ENCODE assay signal across 33 cellular contexts in the genomic region with DNA sequence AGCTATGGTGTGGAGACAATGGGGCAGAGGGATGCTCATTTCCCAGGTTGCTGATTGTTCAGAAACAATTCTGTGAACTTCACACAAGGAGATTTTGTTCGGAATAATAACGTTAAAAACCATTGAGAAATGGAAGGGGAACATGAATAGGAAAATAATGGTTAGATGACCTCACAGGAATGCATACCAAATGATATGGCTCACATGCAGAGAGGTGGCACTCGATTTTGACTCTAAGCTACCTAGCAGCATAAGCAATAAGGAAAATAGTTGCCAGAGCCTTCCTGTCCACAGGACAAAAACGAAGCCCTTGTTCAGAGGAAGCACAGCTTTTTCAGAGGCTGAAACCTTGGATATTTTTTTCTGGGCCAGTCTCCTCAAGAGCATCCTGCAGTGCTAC.
"Had no signal": no experiment of that assay in that cellular context is flagged by ENCODE, and none has a peak within 500 bp of the region (broad histone marks: within the 10 kb centered on the region; RNA-seq: fewer than 3 reads in every experiment).

No MANE protein-coding gene starts in this region.

- H3K36me3 ChIP-seq: adrenal gland, cardiac muscle cell, heart right ventricle, left ventricle myocardium inferior, neutrophil, pancreas, stomach, tibial nerve had no signal

- H3K9me3 ChIP-seq: adrenal gland, neutrophil, pancreas, psoas muscle, stomach, tibial nerve had no signal

- H3K27ac ChIP-seq: adrenal gland, cardiac muscle cell, coronary artery, left ventricle myocardium inferior, neutrophil, pancreas, psoas muscle, stomach, tibial nerve had no signal

- H3K27me3 ChIP-seq: adrenal gland, cardiac muscle cell, heart right ventricle, neutrophil, pancreas, stomach, tibial nerve had no signal

- H3K36me3 Mint-ChIP-seq: activated CD4-positive, alpha-beta memory T cell treated with anti-CD3 and anti-CD28 coated beads for 36 hours; activated naive CD8-positive, alpha-beta T cell treated with anti-CD3 and anti-CD28 coated beads for 36 hours; brain; natural killer cell treated with Interleukin-12 subunit alpha and Interleukin-12 subunit beta and Interleukin-15 and Interleukin-18, amount 100 ng/mL, for 72 hours; stimulated activated naive B cell treated with anti-CD40 and anti-IgM and Interleukin-4, amounts not matched to agents 10 μg/mL and 1 μg/mL and 100 μg/mL, for 72 hours had no signal

- H3K9me3 Mint-ChIP-seq: activated CD4-positive, alpha-beta memory T cell treated with anti-CD3 and anti-CD28 coated beads for 36 hours; activated naive CD4-positive, alpha-beta T cell treated with anti-CD3 and anti-CD28 coated beads for 36 hours; activated naive CD8-positive, alpha-beta T cell treated with anti-CD3 and anti-CD28 coated beads for 36 hours; activated T-helper 1 cell treated with anti-CD3 and anti-CD28 coated beads, Interleukin-12 subunit alpha, Interleukin-12 subunit beta, Interleukin-2, Interleukin-4 antibody, amounts not matched to agents 30 ng/mL and 10 ng/mL and 1 ng/mL, durations not matched to agents 14 hours and 24 hours and 36 hours; effector memory CD8-positive, alpha-beta T cell; natural killer cell treated with Interleukin-12 subunit alpha and Interleukin-12 subunit beta and Interleukin-15 and Interleukin-18, amount 100 ng/mL, for 72 hours had no signal

- H3K27ac Mint-ChIP-seq: activated CD4-positive, alpha-beta memory T cell treated with anti-CD3 and anti-CD28 coated beads for 36 hours; activated CD4-positive, alpha-beta T cell treated with anti-CD3 and anti-CD28 coated beads, Interleukin-2, amount 10 ng/mL, durations not matched to agents 24 days and 14 days; activated naive CD4-positive, alpha-beta T cell treated with anti-CD3 and anti-CD28 coated beads for 36 hours; activated naive CD8-positive, alpha-beta T cell treated with anti-CD3 and anti-CD28 coated beads for 36 hours; activated T-helper 1 cell treated with anti-CD3 and anti-CD28 coated beads, Interleukin-12 subunit alpha, Interleukin-12 subunit beta, Interleukin-2, Interleukin-4 antibody, amounts not matched to agents 30 ng/mL and 10 ng/mL and 1 ng/mL, durations not matched to agents 14 hours and 24 hours and 36 hours; effector memory CD8-positive, alpha-beta T cell; natural killer cell treated with Interleukin-12 subunit alpha and Interleukin-12 subunit beta and Interleukin-15 and Interleukin-18, amount 100 ng/mL, for 72 hours; stimulated activated naive B cell treated with anti-CD40 and anti-IgM and Interleukin-4, amounts not matched to agents 10 μg/mL and 1 μg/mL and 100 μg/mL, for 72 hours; T-helper 1 cell treated with Interleukin-12 subunit alpha and Interleukin-12 subunit beta and Interleukin-4 antibody, amounts not matched to agents 30 μg/mL and 1 μg/mL, for 36 hours had no signal

- H3K4me1 Mint-ChIP-seq: activated CD4-positive, alpha-beta T cell treated with anti-CD3 and anti-CD28 coated beads, Interleukin-2, amount 10 ng/mL, durations not matched to agents 24 days and 14 days; activated naive CD8-positive, alpha-beta T cell treated with anti-CD3 and anti-CD28 coated beads for 36 hours; brain had no signal

- H3K4me2 ChIP-seq: smooth muscle cell had no signal

- DNase-seq: activated CD4-positive, alpha-beta memory T cell treated with anti-CD3 and anti-CD28 coated beads for 36 hours; activated CD4-positive, alpha-beta T cell treated with anti-CD3 and anti-CD28 coated beads, Interleukin-2, amount 10 ng/mL, durations not matched to agents 24 days and 14 days; activated CD4-positive, CD25-positive, alpha-beta regulatory T cell treated with anti-CD3 and anti-CD28 coated beads, Interleukin-2, amount 50 U/mL, for 72 hours; activated CD8-positive, alpha-beta memory T cell treated with anti-CD3 and anti-CD28 coated beads, Interleukin-2, amount 50 U/mL, for 4 hours; activated effector memory CD4-positive, alpha-beta T cell treated with anti-CD3 and anti-CD28 coated beads, Interleukin-2, amount 50 U/mL, for 16 hours; activated naive CD4-positive, alpha-beta T cell treated with anti-CD3 and anti-CD28 coated beads for 36 hours; activated naive CD8-positive, alpha-beta T cell treated with anti-CD3 and anti-CD28 coated beads for 36 hours; activated T-cell treated with anti-CD3 and anti-CD28 coated beads, Interleukin-2, amount 50 U/mL, for 1 hour; adrenal gland; aorta; cerebellar nuclear complex; effector memory CD8-positive, alpha-beta T cell; foreskin melanocyte; heart right ventricle; kidney glomerular epithelial cell; left ventricle myocardium inferior; mesendoderm; pancreas; psoas muscle; stimulated activated CD4-positive, alpha-beta T cell treated with anti-CD3 and anti-CD28 coated beads, Interleukin-2, amount 100 ng/mL, for 24 hours; stimulated activated naive B cell treated with anti-CD40 and anti-IgM and Interleukin-4, amounts not matched to agents 10 μg/mL and 1 μg/mL and 100 μg/mL, for 72 hours; stomach; T1000 had no signal

- H3K4me3 Mint-ChIP-seq: activated CD4-positive, alpha-beta memory T cell treated with anti-CD3 and anti-CD28 coated beads for 36 hours; activated CD4-positive, alpha-beta T cell treated with anti-CD3 and anti-CD28 coated beads, Interleukin-2, amount 10 ng/mL, durations not matched to agents 24 days and 14 days; activated naive CD4-positive, alpha-beta T cell treated with anti-CD3 and anti-CD28 coated beads for 36 hours; activated naive CD8-positive, alpha-beta T cell treated with anti-CD3 and anti-CD28 coated beads for 36 hours; activated T-helper 1 cell treated with anti-CD3 and anti-CD28 coated beads, Interleukin-12 subunit alpha, Interleukin-12 subunit beta, Interleukin-2, Interleukin-4 antibody, amounts not matched to agents 30 ng/mL and 10 ng/mL and 1 ng/mL, durations not matched to agents 14 hours and 24 hours and 36 hours; brain; effector memory CD8-positive, alpha-beta T cell; natural killer cell treated with Interleukin-12 subunit alpha and Interleukin-12 subunit beta and Interleukin-15 and Interleukin-18, amount 100 ng/mL, for 72 hours; stimulated activated naive B cell treated with anti-CD40 and anti-IgM and Interleukin-4, amounts not matched to agents 10 μg/mL and 1 μg/mL and 100 μg/mL, for 72 hours; T-helper 1 cell treated with Interleukin-12 subunit alpha and Interleukin-12 subunit beta and Interleukin-4 antibody, amounts not matched to agents 30 μg/mL and 1 μg/mL, for 36 hours had no signal

- H3K4me1 ChIP-seq: adrenal gland, pancreas, psoas muscle had no signal

- H3K27me3 Mint-ChIP-seq: brain had no signal

- FAIRE-seq: pancreas had no signal

- H3K4me3 ChIP-seq: adrenal gland, cardiac muscle cell, coronary artery, heart right ventricle, left ventricle myocardium inferior, lung, pancreas, psoas muscle, smooth muscle cell, stomach, tibial nerve had no signal
